Comparison of ENCODE assay signal across 8 cellular contexts in the genomic region with DNA sequence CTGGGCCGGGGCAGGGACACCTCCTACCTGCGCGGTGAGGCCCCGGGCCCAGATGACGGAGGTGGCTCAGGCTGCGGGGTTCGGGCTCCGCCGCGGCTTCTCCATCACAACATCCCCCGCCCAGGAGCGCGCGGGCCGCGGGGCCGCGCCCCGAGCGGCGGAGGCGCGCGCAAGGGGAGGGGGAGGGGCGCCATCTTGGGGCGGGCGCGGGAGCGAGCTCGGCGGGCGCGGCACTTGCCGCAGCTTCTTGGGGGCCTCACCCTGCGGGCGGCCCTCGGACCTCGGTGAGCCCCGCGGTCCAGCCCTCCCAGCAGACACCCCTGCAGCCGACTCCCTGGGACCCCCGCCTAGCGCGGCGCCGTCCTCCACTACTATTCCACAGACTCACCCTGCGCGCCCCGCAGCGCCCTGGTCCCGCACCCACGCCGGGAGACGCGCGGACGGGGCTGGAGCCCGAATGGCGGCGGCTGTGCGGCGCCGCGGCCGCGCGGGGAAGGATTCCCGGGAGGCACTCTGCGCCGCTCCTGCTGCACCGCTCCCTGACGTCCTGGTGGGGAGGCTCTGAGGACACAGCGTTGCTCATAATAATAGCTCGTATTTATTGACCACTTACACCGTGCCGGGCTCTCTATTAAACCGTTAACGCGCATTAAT. TPM values are rescaled to one million over a fixed set of nuclear protein-coding genes. Genes with fewer than 3 reads are reported as not detected.
DNase-seq lines count a peak whose midpoint lies in the region; ATAC-seq and TF ChIP-seq lines count a peak whose summit lies in the region.

Gene APBB1, minus strand, starts transcription at position 137 of the 654 bp plus-strand sequence. CDS start 7,747 bp downstream, outside the sequence.

- H3K9ac ChIP-seq in SU-DHL-6 (ENCODE audit: low read length) (peak within 1 kb of the TSS; percentile 57), trophoblast cell (ENCODE audit: low read length) (peak within 1 kb of the TSS; percentile 18)

- peak; percentile 33 for DNase-seq in NK-92 treated with Interleukin-12 subunit alpha and Interleukin-12 subunit beta, amount 100 ng/mL, for 24 hours (lab: John Stamatoyannopoulos, UW)
- DNase-seq in NK-92 (lab: John Stamatoyannopoulos, UW; ENCODE audit: unreplicated experiment): no peak
- peak; percentile 7 for DNase-seq in HK-2 (ENCODE audit: unreplicated experiment)
- peak; percentile 65 to 85 (median 78) for DNase-seq in heart left ventricle
- peak in 1 of 2 donors; percentile 33 for DNase-seq in trophoblast cell
- DNase-seq in transverse colon: peak; percentile 73

- H3F3A ChIP-seq in SU-DHL-6 (ENCODE audit: insufficient read depth): no peaks in the 10 kb centered on the region

- in situ Hi-C loops in transverse colon (cut with MboI; ENCODE audit: low pct_ligation_motif_present in 1 of 4, low pct_unique_long_range_greater_than_20kb in 1 of 4, low sequenced_read_pairs in 3 of 4): no loop called here

- peak; percentile 1 to 75 for TF ChIP-seq POLR2A in heart left ventricle (IDR thresholded peaks at IDR 0.05)
- TF ChIP-seq POLR2A in transverse colon (IDR thresholded peaks at IDR 0.05): peak; percentile 33

- H4K20me1 ChIP-seq in SU-DHL-6 (ENCODE audit: low read depth, low read length): no peaks in the 10 kb centered on the region

- 0 to 1% (median 0%) methylated on average over 39 to 77 of the region's 79 CpGs for WGBS in adipose tissue, 3 donors
- 0 to 1% (median 0%) methylated on average over 9 to 79 of the region's 79 CpGs for WGBS in heart left ventricle, 4 donors
- WGBS in trophoblast cell (ENCODE audit: extremely low coverage, insufficient coverage, insufficient read length): no CpG with 5 or more reads among the region's 79 CpGs
- WGBS in transverse colon (ENCODE audit: low coverage in 1 of 2), 2 donors: 0% methylated on average over 3 to 50 of the region's 79 CpGs

- H2AFZ ChIP-seq in SU-DHL-6 (ENCODE audit: low read depth, low read length, severe bottlenecking) (peak within 1 kb of the TSS; percentile 87), trophoblast cell (ENCODE audit: insufficient read depth, low read length, poor library complexity) (peak within 1 kb of the TSS; percentile 99)

- H3K27me3 ChIP-seq in SU-DHL-6 (ENCODE audit: low read length): no peaks in the 10 kb centered on the region
- H3K27me3 ChIP-seq in heart left ventricle: peaks cover 0 to 9% (median 0%) of the 10 kb centered on the region in 9 donors
- peaks cover 4% of the 10 kb centered on the region for H3K27me3 ChIP-seq in trophoblast cell (ENCODE audit: insufficient read depth, low read length)
- peaks cover 2% of the 10 kb centered on the region for H3K27me3 ChIP-seq in transverse colon

- peak within 1 kb of the TSS; percentile 60 for H3K4me3 ChIP-seq in SU-DHL-6 (ENCODE audit: insufficient read depth, low read length, poor library complexity, severe bottlenecking)
- peak within 1 kb of the TSS; percentile 74 to 100 (median 94) for H3K4me3 ChIP-seq in heart left ventricle
- peak within 1 kb of the TSS; percentile 92 for H3K4me3 ChIP-seq in trophoblast cell (ENCODE audit: low read depth, low read length)
- H3K4me3 ChIP-seq in transverse colon: peak within 1 kb of the TSS; percentile 86 to 94 (median 91)

- H3K79me2 ChIP-seq in SU-DHL-6 (ENCODE audit: insufficient read depth, low read length): no peaks in the 10 kb centered on the region
- peaks cover 6% of the 10 kb centered on the region for H3K79me2 ChIP-seq in trophoblast cell (ENCODE audit: control insufficient read depth, insufficient read depth, low read length, poor library complexity)

- peak within 1 kb of the TSS; percentile 51 for H2BK5ac ChIP-seq in trophoblast cell (ENCODE audit: low read depth, low read length, poor library complexity)

- ATAC-seq in heart left ventricle: peak; percentile 68 to 97 (median 90)

- H3K4me1 ChIP-seq in heart left ventricle (peaks cover 0 to 40% (median 14%) of the 10 kb centered on the region in 12 donors), trophoblast cell (ENCODE audit: control insufficient read depth in 1 of 2, insufficient read depth in 2 of 2, low read length in 2 of 2) (peaks cover 2 to 10% of the 10 kb centered on the region in 2 experiments), transverse colon (peaks cover 5 to 23% (median 11%) of the 10 kb centered on the region in 4 donors)

- H3K14ac ChIP-seq in trophoblast cell (ENCODE audit: low read length): peak within 1 kb of the TSS; percentile 81

- peak within 1 kb of the TSS; percentile 82 for H4K91ac ChIP-seq in trophoblast cell (ENCODE audit: low read depth, low read length)

- H4K8ac ChIP-seq in trophoblast cell (ENCODE audit: low read depth, low read length): peak within 1 kb of the TSS; percentile 93

- no peak within 1 kb of the TSS for H2AK5ac ChIP-seq in trophoblast cell (ENCODE audit: low read length)

- H4K12ac ChIP-seq in trophoblast cell (ENCODE audit: low read depth, low read length): peak within 1 kb of the TSS; percentile 88

- H3K9me2 ChIP-seq in SU-DHL-6 (replicated peaks; ENCODE audit: insufficient read depth, low read length): no peaks in the 10 kb centered on the region

- TF ChIP-seq CTCF in SU-DHL-6 (IDR thresholded peaks at IDR 0.05; ENCODE audit: insufficient read depth, low read length, poor library complexity, severe bottlenecking): no peak
- TF ChIP-seq CTCF in heart left ventricle (IDR thresholded peaks at IDR 0.05): peak in 5 of 12 donors; percentile 8 to 20 (median 16)
- TF ChIP-seq CTCF in transverse colon (IDR thresholded peaks at IDR 0.05): peak in 3 of 5 experiments; percentile 17 to 32 (median 21)

- H3K23ac ChIP-seq in trophoblast cell (ENCODE audit: low read length): no peak within 1 kb of the TSS

- H3K4me2 ChIP-seq in SU-DHL-6 (ENCODE audit: low read depth, low read length, poor library complexity, severe bottlenecking) (peak within 1 kb of the TSS; percentile 62), trophoblast cell (ENCODE audit: low read length) (peak within 1 kb of the TSS; percentile 82)

- TF ChIP-seq EP300 in transverse colon (IDR thresholded peaks at IDR 0.05; ENCODE audit: low read depth): no peak

- peak within 1 kb of the TSS; percentile 85 for H2BK120ac ChIP-seq in trophoblast cell (ENCODE audit: insufficient read depth, low read length, poor library complexity)

- H3K18ac ChIP-seq in trophoblast cell (ENCODE audit: low read length): peak within 1 kb of the TSS; percentile 88

- intact Hi-C loops in heart left ventricle (cut with DNase I): loop anchor here in 5 of 10 donors (1.0 to 5.0 kb wide), 4 partner anchors 28 to 63 kb away; partner anchors contain the start of genes SMPD1 (in 4 of the 5), ARFIP2 (in 1 of the 5) and TIMM10B (in 1 of the 5)
- intact Hi-C loops in transverse colon (cut with DNase I; ENCODE audit: low total_unique reads): no loop called here

- H3K9me3 ChIP-seq in SU-DHL-6 (ENCODE audit: insufficient read depth, low read length) (no peaks in the 10 kb centered on the region), heart left ventricle (no peaks in the 10 kb centered on the region), trophoblast cell (ENCODE audit: insufficient read depth, low read depth, low read length) (no peaks in the 10 kb centered on the region), transverse colon (no peaks in the 10 kb centered on the region)

- peak within 1 kb of the TSS; percentile 20 for H2BK12ac ChIP-seq in trophoblast cell (ENCODE audit: low read length)

- H3K27ac ChIP-seq in SU-DHL-6 (ENCODE audit: low read depth, low read length): no peak within 1 kb of the TSS
- no peak within 1 kb of the TSS for H3K27ac ChIP-seq in adipose tissue (ENCODE audit: low read depth, low read length)
- H3K27ac ChIP-seq in heart left ventricle: peak within 1 kb of the TSS; percentile 89 to 99 (median 94)
- H3K27ac ChIP-seq in trophoblast cell (ENCODE audit: low read depth, low read length): no peak within 1 kb of the TSS
- peak within 1 kb of the TSS; percentile 85 to 94 (median 88) for H3K27ac ChIP-seq in transverse colon

- H3K36me3 ChIP-seq in SU-DHL-6 (ENCODE audit: low read length) (no peaks in the 10 kb centered on the region), heart left ventricle (no peaks in the 10 kb centered on the region), trophoblast cell (ENCODE audit: control insufficient read depth in 1 of 2, insufficient read depth in 2 of 2, low read length in 2 of 2) (no peaks in the 10 kb centered on the region), transverse colon (no peaks in the 10 kb centered on the region)

- H3K79me1 ChIP-seq in trophoblast cell (ENCODE audit: low read length): peaks cover 8% of the 10 kb centered on the region

- peak within 1 kb of the TSS; percentile 68 for H3K4ac ChIP-seq in trophoblast cell (ENCODE audit: low read depth, low read length)

RNA-seq across cellular contexts. Expression of gene APBB1, which starts in this region (rescaled TPM):
- polyA plus RNA-seq in adipose tissue (10 to 100 TPM; 15.9 to 23.4 (median 23.0) TPM), heart left ventricle (100 to 1,000 TPM in 1 of 2 donors, 10 to 100 TPM in 1; 69.5 to 103 TPM)
- total RNA-seq in heart left ventricle (100 to 1,000 TPM in 2 of 9 donors, 10 to 100 TPM in 7; 50.3 to 101 (median 83.5) TPM), transverse colon (10 to 100 TPM in 3 of 4 donors, 1 to 10 TPM in 1; 9.0 to 18.3 (median 12.0) TPM)
- polyA plus RNA-seq in trophoblast cell (2013): 15.4 and 15.6 TPM in 2 replicates

Comparison
In these comparisons a context has a peak if more than half of its experiments do, and no peak if none do; other contexts are left out.
1. H3K27ac ChIP-seq: peak in heart left ventricle (12 of 12) and transverse colon (4 of 4); none in SU-DHL-6 (single experiment), adipose tissue (single experiment) and trophoblast cell (single experiment).
2. Peak in every context shown above with its lines, with median percentiles within 50 percentile points of each other: H3K4me3 ChIP-seq.